ENCODE assay signal across 21 cellular contexts in genomic region chr5:77171141-77171910, GRCh38. TPM values are rescaled to one million over a fixed set of nuclear protein-coding genes. Genes with fewer than 3 reads are reported as not detected.
"Had no signal": no experiment of that assay in that cellular context is flagged by ENCODE, and none has a peak within 500 bp of the region (broad histone marks: within the 10 kb centered on the region; RNA-seq: fewer than 3 reads in every experiment).

No MANE protein-coding gene starts in this region.

- H3K4me3 ChIP-seq: spleen, testis, transverse colon had no signal

- H3K9me3 ChIP-seq: spleen, testis, transverse colon had no signal

- H3K27me3 ChIP-seq: testis, transverse colon had no signal

- H3K9me3 Mint-ChIP-seq: activated B cell treated with CpG ODN at 0.5 μM for 24 hours; activated naive CD4-positive, alpha-beta T cell treated with anti-CD3 and anti-CD28 coated beads, Interleukin-2, amount 50 U/mL, for 24 hours; activated naive CD8-positive, alpha-beta T cell treated with anti-CD3 and anti-CD28 coated beads, Interleukin-2, amount 50 U/mL, for 24 hours; activated T-helper 2 cell treated with anti-CD3 and anti-CD28 coated beads, Interferon-gamma antibody, Interleukin-2, Interleukin-4, amounts not matched to agents 10 μg/mL and 5 μg/mL and 100 μg/mL, durations not matched to agents 14 hours and 24 hours and 36 hours; mesothelial cell of epicardium; natural killer cell treated with Interleukin-12 subunit alpha and Interleukin-12 subunit beta and Interleukin-15 and Interleukin-18, amount 100 ng/mL, for 72 hours had no signal

- H3K27me3 Mint-ChIP-seq: activated naive CD4-positive, alpha-beta T cell treated with anti-CD3 and anti-CD28 coated beads, Interleukin-2, amount 50 U/mL, for 24 hours had no signal

- H3K27ac Mint-ChIP-seq: activated B cell treated with CpG ODN at 0.5 μM for 24 hours; activated CD8-positive, alpha-beta memory T cell treated with anti-CD3 and anti-CD28 coated beads, Interleukin-2, amount 10 ng/mL, durations not matched to agents 7 days and 5 days; activated CD8-positive, alpha-beta T cell treated with anti-CD3 and anti-CD28 coated beads, Interleukin-2, amount 10 ng/mL, durations not matched to agents 7 days and 5 days; activated naive CD4-positive, alpha-beta T cell treated with anti-CD3 and anti-CD28 coated beads, Interleukin-2, amount 50 U/mL, for 24 hours; activated naive CD8-positive, alpha-beta T cell treated with anti-CD3 and anti-CD28 coated beads, Interleukin-2, amount 50 U/mL, for 24 hours; activated T-helper 2 cell treated with anti-CD3 and anti-CD28 coated beads, Interferon-gamma antibody, Interleukin-2, Interleukin-4, amounts not matched to agents 10 μg/mL and 5 μg/mL and 100 μg/mL, durations not matched to agents 14 hours and 24 hours and 36 hours; mesothelial cell of epicardium; natural killer cell treated with Interleukin-12 subunit alpha and Interleukin-12 subunit beta and Interleukin-15 and Interleukin-18, amount 100 ng/mL, for 72 hours had no signal

- H3K4me3 Mint-ChIP-seq: activated B cell treated with CpG ODN at 0.5 μM for 24 hours; activated CD8-positive, alpha-beta memory T cell treated with anti-CD3 and anti-CD28 coated beads, Interleukin-2, amount 10 ng/mL, durations not matched to agents 7 days and 5 days; activated CD8-positive, alpha-beta T cell treated with anti-CD3 and anti-CD28 coated beads, Interleukin-2, amount 10 ng/mL, durations not matched to agents 7 days and 5 days; activated naive CD4-positive, alpha-beta T cell treated with anti-CD3 and anti-CD28 coated beads, Interleukin-2, amount 50 U/mL, for 24 hours; activated naive CD8-positive, alpha-beta T cell treated with anti-CD3 and anti-CD28 coated beads, Interleukin-2, amount 50 U/mL, for 24 hours; mesothelial cell of epicardium; natural killer cell treated with Interleukin-12 subunit alpha and Interleukin-12 subunit beta and Interleukin-15 and Interleukin-18, amount 100 ng/mL, for 72 hours had no signal

- ATAC-seq: activated CD8-positive, alpha-beta memory T cell treated with anti-CD3 and anti-CD28 coated beads, Interleukin-2, amount 10 ng/mL, durations not matched to agents 7 days and 5 days; activated CD8-positive, alpha-beta T cell treated with anti-CD3 and anti-CD28 coated beads, Interleukin-2, amount 10 ng/mL, durations not matched to agents 7 days and 5 days; activated naive CD8-positive, alpha-beta T cell treated with anti-CD3 and anti-CD28 coated beads, Interleukin-2, amount 50 U/mL, for 24 hours; natural killer cell treated with Interleukin-12 subunit alpha and Interleukin-12 subunit beta and Interleukin-15 and Interleukin-18, amount 100 ng/mL, for 72 hours; right cardiac atrium had no signal

- H3K36me3 Mint-ChIP-seq: activated CD8-positive, alpha-beta memory T cell treated with anti-CD3 and anti-CD28 coated beads, Interleukin-2, amount 10 ng/mL, durations not matched to agents 7 days and 5 days; activated naive CD4-positive, alpha-beta T cell treated with anti-CD3 and anti-CD28 coated beads, Interleukin-2, amount 50 U/mL, for 24 hours; mesothelial cell of epicardium; natural killer cell treated with Interleukin-12 subunit alpha and Interleukin-12 subunit beta and Interleukin-15 and Interleukin-18, amount 100 ng/mL, for 72 hours had no signal

- H3K36me3 ChIP-seq: spleen, transverse colon had no signal

- H3K4me1 Mint-ChIP-seq: activated B cell treated with CpG ODN at 0.5 μM for 24 hours; activated CD8-positive, alpha-beta memory T cell treated with anti-CD3 and anti-CD28 coated beads, Interleukin-2, amount 10 ng/mL, durations not matched to agents 7 days and 5 days; activated naive CD4-positive, alpha-beta T cell treated with anti-CD3 and anti-CD28 coated beads, Interleukin-2, amount 50 U/mL, for 24 hours; activated naive CD8-positive, alpha-beta T cell treated with anti-CD3 and anti-CD28 coated beads, Interleukin-2, amount 50 U/mL, for 24 hours had no signal

- DNase-seq: activated B cell treated with CpG ODN at 0.5 μM for 24 hours; activated CD4-positive, alpha-beta T cell treated with anti-CD3 and anti-CD28 coated beads, Interleukin-2, amount 50 U/mL, for 1 hour; activated CD8-positive, alpha-beta memory T cell treated with anti-CD3 and anti-CD28 coated beads, Interleukin-2, amount 10 ng/mL, durations not matched to agents 7 days and 5 days; activated CD8-positive, alpha-beta T cell treated with anti-CD3 and anti-CD28 coated beads, Interleukin-2, amount 10 ng/mL, durations not matched to agents 7 days and 5 days; activated naive CD8-positive, alpha-beta T cell treated with anti-CD3 and anti-CD28 coated beads, Interleukin-2, amount 50 U/mL, for 24 hours; activated T-cell treated with anti-CD3 and anti-CD28 coated beads, Interleukin-2, amount 50 U/mL, for 48 hours; amygdala; caudate nucleus; foreskin fibroblast; head of caudate nucleus; posterior cingulate gyrus; right cardiac atrium; spleen; stimulated activated naive CD4-positive, alpha-beta T cell; testis; transverse colon had no signal

- H3K27ac ChIP-seq: spleen, testis, transverse colon had no signal

RNA-seq across cellular contexts. Expression of gene PDE8B, which starts 39.2 kb away (rescaled TPM):
- total RNA-seq: activated B cell treated with CpG ODN at 0.5 μM for 24 hours; activated CD8-positive, alpha-beta T cell treated with anti-CD3 and anti-CD28 coated beads, Interleukin-2, amount 10 ng/mL, durations not matched to agents 7 days and 5 days; endothelial cell of umbilical vein; natural killer cell treated with Interleukin-12 subunit alpha and Interleukin-12 subunit beta and Interleukin-15 and Interleukin-18, amount 100 ng/mL, for 72 hours had no signal
- polyA plus RNA-seq: endothelial cell of umbilical vein had no signal
